ENCODE assay signal across 13 cellular contexts in the genomic region with DNA sequence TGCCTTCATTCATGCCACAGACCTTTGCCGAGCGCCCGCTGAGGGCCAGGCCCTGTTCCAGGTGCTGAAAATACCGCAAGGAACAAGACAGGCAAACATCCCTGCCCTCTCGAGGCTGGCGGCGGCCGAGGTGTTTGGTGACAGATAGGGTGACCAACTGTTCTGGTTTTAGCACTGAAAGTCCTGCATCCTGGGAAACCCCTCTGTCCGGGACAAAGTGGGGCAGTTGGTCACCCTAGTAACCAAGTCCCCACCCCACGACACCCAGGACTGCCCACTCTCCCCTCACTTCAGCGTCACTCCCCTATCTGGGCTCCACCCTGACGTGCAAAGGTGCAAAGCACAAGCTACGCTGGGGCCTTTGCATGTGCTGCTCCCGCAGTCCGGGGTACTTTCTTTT. TPM values are rescaled to one million over a fixed set of nuclear protein-coding genes. Genes with fewer than 3 reads are reported as not detected.
DNase-seq lines count a peak whose midpoint lies in the region; ATAC-seq and TF ChIP-seq lines count a peak whose summit lies in the region.
"Had no signal": no experiment of that assay in that cellular context is flagged by ENCODE, and none has a peak within 500 bp of the region (broad histone marks: within the 10 kb centered on the region; RNA-seq: fewer than 3 reads in every experiment).

No MANE protein-coding gene starts in this region.

- H3K27me3 ChIP-seq in CD4-positive, CD25-positive, alpha-beta regulatory T cell (ENCODE audit: control insufficient read depth, insufficient read depth, low read length): no peaks in the 10 kb centered on the region
- H3K27me3 ChIP-seq: SJSA1 had no signal

- no peaks in the 10 kb centered on the region for H3K27me3 Mint-ChIP-seq in CD4-positive, CD25-positive, alpha-beta regulatory T cell
- H3K27me3 Mint-ChIP-seq in WTC11 (ENCODE audit: low read depth): no peaks in the 10 kb centered on the region
- H3K27me3 Mint-ChIP-seq in glutamatergic neuron (ENCODE audit: unreplicated experiment): peaks cover 13% of the 10 kb centered on the region
- no peaks in the 10 kb centered on the region for H3K27me3 Mint-ChIP-seq in natural killer cell (ENCODE audit: low read depth in 2 of 2)

- no peaks in the 10 kb centered on the region for H3K9me3 ChIP-seq in CD4-positive, CD25-positive, alpha-beta regulatory T cell (ENCODE audit: control insufficient read depth in 2 of 2, low read length in 2 of 2)
- H3K9me3 ChIP-seq: SJSA1 had no signal

- intact Hi-C loops in natural killer cell (cut with micrococcal nuclease): no loop called here

- H3K36me3 ChIP-seq in CD4-positive, CD25-positive, alpha-beta regulatory T cell (ENCODE audit: control insufficient read depth, insufficient read depth, low read length): peaks cover 49% of the 10 kb centered on the region

- DNase-seq in CD4-positive, CD25-positive, alpha-beta regulatory T cell: no peak
- DNase-seq in WTC11 (ENCODE audit: low spot score): no peak
- no peak for DNase-seq in glutamatergic neuron
- no peak for DNase-seq in natural killer cell
- DNase-seq in NCI-H1694 treated with DMSO at 0.1 percent for 48 hours (lab: John Stamatoyannopoulos, UW): no peak
- DNase-seq in DMS 273 (lab: John Stamatoyannopoulos, UW; ENCODE audit: unreplicated experiment): no peak
- DNase-seq in amniotic stem cell (lab: John Stamatoyannopoulos, UW): no peak
- DNase-seq: activated naive CD4-positive, alpha-beta T cell treated with Interleukin-2 at 50 U/mL for 16 hours; GOT3; NCI-H1417; NCI-H345 had no signal

- POLR2A ChIA-PET in WTC11 (lab: Charles Lee): no interaction called here

- peaks cover 11 to 56% (median 25%) of the 10 kb centered on the region in 4 donors for H3K4me1 Mint-ChIP-seq in CD4-positive, CD25-positive, alpha-beta regulatory T cell
- H3K4me1 Mint-ChIP-seq in WTC11: peaks cover 12% of the 10 kb centered on the region
- peaks cover 23% of the 10 kb centered on the region for H3K4me1 Mint-ChIP-seq in glutamatergic neuron (ENCODE audit: low read depth, unreplicated experiment)
- H3K4me1 Mint-ChIP-seq in natural killer cell: peaks cover 32 to 44% of the 10 kb centered on the region in 2 donors

- TF ChIP-seq CTCF in WTC11 (IDR thresholded peaks at IDR 0.05) (no peak), glutamatergic neuron (IDR thresholded peaks at IDR 0.05; ENCODE audit: partially characterized antibody, unreplicated experiment) (no peak), natural killer cell (IDR thresholded peaks at IDR 0.05) (no peak)

- H3K4me3 ChIP-seq in CD4-positive, CD25-positive, alpha-beta regulatory T cell (ENCODE audit: low read depth, low read length): no peak overlapping the region
- H3K4me3 ChIP-seq: SJSA1 had no signal

- peaks cover 0 to 4% (median 0%) of the 10 kb centered on the region in 7 donors for H3K9me3 Mint-ChIP-seq in CD4-positive, CD25-positive, alpha-beta regulatory T cell
- H3K9me3 Mint-ChIP-seq in WTC11 (no peaks in the 10 kb centered on the region), glutamatergic neuron (ENCODE audit: unreplicated experiment) (peaks cover 18% of the 10 kb centered on the region), natural killer cell (no peaks in the 10 kb centered on the region)

- H3K27ac ChIP-seq in CD4-positive, CD25-positive, alpha-beta regulatory T cell (ENCODE audit: insufficient read depth, low read length, poor library complexity, severe bottlenecking): no peak overlapping the region
- H3K27ac ChIP-seq: SJSA1 had no signal

- peaks cover 37% of the 10 kb centered on the region for H3K36me3 Mint-ChIP-seq in CD4-positive, CD25-positive, alpha-beta regulatory T cell
- H3K36me3 Mint-ChIP-seq in WTC11 (peaks cover 33% of the 10 kb centered on the region), glutamatergic neuron (ENCODE audit: unreplicated experiment) (peaks cover 10% of the 10 kb centered on the region), natural killer cell (peaks cover 7% of the 10 kb centered on the region)

- no peak for ATAC-seq in CD4-positive, CD25-positive, alpha-beta regulatory T cell (ENCODE audit: low read depth in 2 of 2)
- ATAC-seq in WTC11: no peak
- ATAC-seq in natural killer cell: peak in 1 of 3 donors; percentile 11
- no peak for ATAC-seq in HG03469 (IDR thresholded peaks at IDR 0.05; ENCODE audit: unreplicated experiment)

- peak overlapping the region in 2 of 3 donors; percentile 10 to 56 for H3K27ac Mint-ChIP-seq in CD4-positive, CD25-positive, alpha-beta regulatory T cell
- H3K27ac Mint-ChIP-seq in WTC11 (peak overlapping the region; percentile 42; the same call in 1 of the 2 replicates), glutamatergic neuron (ENCODE audit: unreplicated experiment) (peak overlapping the region; percentile 33), natural killer cell (peak overlapping the region; percentile 84 to 86)

- H3K4me1 ChIP-seq in CD4-positive, CD25-positive, alpha-beta regulatory T cell (ENCODE audit: control insufficient read depth, insufficient read depth, low read length, poor library complexity, severe bottlenecking): peaks cover 33% of the 10 kb centered on the region

- CTCF ChIA-PET in WTC11 (lab: Charles Lee): no interaction called here

- H3K4me3 Mint-ChIP-seq in CD4-positive, CD25-positive, alpha-beta regulatory T cell: peak overlapping the region in 1 of 4 donors; percentile 62
- H3K4me3 Mint-ChIP-seq in WTC11: no peak overlapping the region
- H3K4me3 Mint-ChIP-seq in glutamatergic neuron (ENCODE audit: unreplicated experiment): no peak overlapping the region
- no peak overlapping the region for H3K4me3 Mint-ChIP-seq in natural killer cell

TF ChIP-seq in WTC11, 78 proteins besides CTCF, POLR2A, EP300 and RAD21 (continues in another document):
- TF ChIP-seq GABPB1 (CRISPR knock-in tag; IDR thresholded peaks at IDR 0.05) (no peak), GTF2I (CRISPR knock-in tag; conservative IDR thresholded peaks at IDR 0.05) (no peak), RORB (CRISPR knock-in tag; IDR thresholded peaks at IDR 0.05) (no peak), ESRRA (CRISPR knock-in tag; IDR thresholded peaks at IDR 0.05; ENCODE audit: borderline replicate concordance) (no peak), TEAD4 (CRISPR knock-in tag; IDR thresholded peaks at IDR 0.05) (no peak)
- TF ChIP-seq, protein P1, sequence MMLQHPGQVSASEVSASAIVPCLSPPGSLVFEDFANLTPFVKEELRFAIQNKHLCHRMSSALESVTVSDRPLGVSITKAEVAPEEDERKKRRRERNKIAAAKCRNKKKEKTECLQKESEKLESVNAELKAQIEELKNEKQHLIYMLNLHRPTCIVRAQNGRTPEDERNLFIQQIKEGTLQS (CRISPR knock-in tag; conservative IDR thresholded peaks at IDR 0.05): no peak
- TF ChIP-seq, protein P2, sequence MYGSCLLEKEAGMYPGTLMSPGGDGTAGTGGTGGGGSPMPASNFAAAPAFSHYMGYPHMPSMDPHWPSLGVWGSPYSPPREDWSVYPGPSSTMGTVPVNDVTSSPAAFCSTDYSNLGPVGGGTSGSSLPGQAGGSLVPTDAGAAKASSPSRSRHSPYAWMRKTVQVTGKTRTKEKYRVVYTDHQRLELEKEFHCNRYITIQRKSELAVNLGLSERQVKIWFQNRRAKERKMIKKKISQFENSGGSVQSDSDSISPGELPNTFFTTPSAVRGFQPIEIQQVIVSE (CRISPR knock-in tag; IDR thresholded peaks at IDR 0.05; ENCODE audit: borderline replicate concordance): no peak
- TF ChIP-seq, protein P3, sequence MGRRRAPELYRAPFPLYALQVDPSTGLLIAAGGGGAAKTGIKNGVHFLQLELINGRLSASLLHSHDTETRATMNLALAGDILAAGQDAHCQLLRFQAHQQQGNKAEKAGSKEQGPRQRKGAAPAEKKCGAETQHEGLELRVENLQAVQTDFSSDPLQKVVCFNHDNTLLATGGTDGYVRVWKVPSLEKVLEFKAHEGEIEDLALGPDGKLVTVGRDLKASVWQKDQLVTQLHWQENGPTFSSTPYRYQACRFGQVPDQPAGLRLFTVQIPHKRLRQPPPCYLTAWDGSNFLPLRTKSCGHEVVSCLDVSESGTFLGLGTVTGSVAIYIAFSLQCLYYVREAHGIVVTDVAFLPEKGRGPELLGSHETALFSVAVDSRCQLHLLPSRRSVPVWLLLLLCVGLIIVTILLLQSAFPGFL (CRISPR knock-in tag; IDR thresholded peaks at IDR 0.05; ENCODE audit: borderline replicate concordance): no peak
- TF ChIP-seq, protein P4, sequence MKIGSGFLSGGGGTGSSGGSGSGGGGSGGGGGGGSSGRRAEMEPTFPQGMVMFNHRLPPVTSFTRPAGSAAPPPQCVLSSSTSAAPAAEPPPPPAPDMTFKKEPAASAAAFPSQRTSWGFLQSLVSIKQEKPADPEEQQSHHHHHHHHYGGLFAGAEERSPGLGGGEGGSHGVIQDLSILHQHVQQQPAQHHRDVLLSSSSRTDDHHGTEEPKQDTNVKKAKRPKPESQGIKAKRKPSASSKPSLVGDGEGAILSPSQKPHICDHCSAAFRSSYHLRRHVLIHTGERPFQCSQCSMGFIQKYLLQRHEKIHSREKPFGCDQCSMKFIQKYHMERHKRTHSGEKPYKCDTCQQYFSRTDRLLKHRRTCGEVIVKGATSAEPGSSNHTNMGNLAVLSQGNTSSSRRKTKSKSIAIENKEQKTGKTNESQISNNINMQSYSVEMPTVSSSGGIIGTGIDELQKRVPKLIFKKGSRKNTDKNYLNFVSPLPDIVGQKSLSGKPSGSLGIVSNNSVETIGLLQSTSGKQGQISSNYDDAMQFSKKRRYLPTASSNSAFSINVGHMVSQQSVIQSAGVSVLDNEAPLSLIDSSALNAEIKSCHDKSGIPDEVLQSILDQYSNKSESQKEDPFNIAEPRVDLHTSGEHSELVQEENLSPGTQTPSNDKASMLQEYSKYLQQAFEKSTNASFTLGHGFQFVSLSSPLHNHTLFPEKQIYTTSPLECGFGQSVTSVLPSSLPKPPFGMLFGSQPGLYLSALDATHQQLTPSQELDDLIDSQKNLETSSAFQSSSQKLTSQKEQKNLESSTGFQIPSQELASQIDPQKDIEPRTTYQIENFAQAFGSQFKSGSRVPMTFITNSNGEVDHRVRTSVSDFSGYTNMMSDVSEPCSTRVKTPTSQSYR (CRISPR knock-in tag; IDR thresholded peaks at IDR 0.05): no peak

RNA-seq across cellular contexts. Expression of a gene that starts 17.3 kb away (rescaled TPM):
- total RNA-seq in CD4-positive, CD25-positive, alpha-beta regulatory T cell: 50.5 TPM
- polyA plus RNA-seq in CD4-positive, CD25-positive, alpha-beta regulatory T cell: 10 to 100 TPM; 19.6 to 30.4 (median 23.7) TPM
- total RNA-seq in WTC11 (2021) (22.8 to 27.9 TPM (median 24.6 TPM) in 3 replicates), glutamatergic neuron (ENCODE audit: unreplicated experiment) (21.8 TPM), natural killer cell (10 to 100 TPM; 81.6 to 97.7 (median 82.9) TPM)

RNA-seq across cellular contexts. Expression of a gene that starts 41.9 kb away (rescaled TPM):
- total RNA-seq in CD4-positive, CD25-positive, alpha-beta regulatory T cell: 25.4 TPM
- polyA plus RNA-seq in CD4-positive, CD25-positive, alpha-beta regulatory T cell: 10 to 100 TPM in 1 of 4 donors, 1 to 10 TPM in 3; 4.1 to 10.4 (median 4.4) TPM
- total RNA-seq in WTC11 (2021) (45.5 to 46.0 TPM (median 45.9 TPM) in 3 replicates), glutamatergic neuron (ENCODE audit: unreplicated experiment) (95.8 TPM), natural killer cell (10 to 100 TPM; 25.4 to 39.4 (median 26.8) TPM)

Comparison
In these comparisons a context has a peak if more than half of its experiments do, and no peak if none do; other contexts are left out.
1. H3K27ac Mint-ChIP-seq: peak in every context shown above with its lines; median percentile 85 in natural killer cell; 42 in WTC11; 33 in CD4-positive, CD25-positive, alpha-beta regulatory T cell; 33 in glutamatergic neuron.